ENCODE assay signal across 7 cellular contexts in the genomic region with DNA sequence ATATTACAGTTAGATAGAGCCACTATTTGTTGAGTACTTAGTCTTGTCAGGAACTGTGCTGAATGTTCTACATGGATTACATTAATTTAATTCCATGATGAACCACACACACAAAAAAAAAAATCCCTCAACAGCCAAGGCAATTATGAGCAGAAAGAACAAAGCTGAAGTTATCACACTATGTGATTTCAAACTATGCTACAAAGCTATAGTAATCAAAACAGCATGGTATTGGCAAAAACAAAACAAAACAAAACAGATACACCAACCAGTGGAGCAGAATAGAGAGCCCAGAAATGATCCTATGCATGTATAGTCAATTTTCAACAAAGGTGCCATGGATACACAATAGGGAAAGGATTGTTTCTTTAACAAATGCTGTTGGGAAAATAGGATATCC.
"Had no signal": no experiment of that assay in that cellular context is flagged by ENCODE, and none has a peak within 500 bp of the region (broad histone marks: within the 10 kb centered on the region; RNA-seq: fewer than 3 reads in every experiment).

No MANE protein-coding gene starts in this region.

- H3K4me3 Mint-ChIP-seq: GM23338, HFFc6 had no signal

- H3K4me2 ChIP-seq: GM23338 had no signal

- H3K27ac ChIP-seq: HL-60 had no signal

- H3K36me3 ChIP-seq: HAP-1 had no signal

- H3K27ac Mint-ChIP-seq: GM23338, HFFc6 had no signal

- ATAC-seq: GM23338 had no signal

- DNase-seq: H7, HFFc6, IMR-90, KBM-7 had no signal

- H2AFZ ChIP-seq: GM23338 had no signal

- H3K4me3 ChIP-seq: GM23338, HAP-1 had no signal
